Comparison of ENCODE assay signal across 16 cellular contexts in the genomic region with DNA sequence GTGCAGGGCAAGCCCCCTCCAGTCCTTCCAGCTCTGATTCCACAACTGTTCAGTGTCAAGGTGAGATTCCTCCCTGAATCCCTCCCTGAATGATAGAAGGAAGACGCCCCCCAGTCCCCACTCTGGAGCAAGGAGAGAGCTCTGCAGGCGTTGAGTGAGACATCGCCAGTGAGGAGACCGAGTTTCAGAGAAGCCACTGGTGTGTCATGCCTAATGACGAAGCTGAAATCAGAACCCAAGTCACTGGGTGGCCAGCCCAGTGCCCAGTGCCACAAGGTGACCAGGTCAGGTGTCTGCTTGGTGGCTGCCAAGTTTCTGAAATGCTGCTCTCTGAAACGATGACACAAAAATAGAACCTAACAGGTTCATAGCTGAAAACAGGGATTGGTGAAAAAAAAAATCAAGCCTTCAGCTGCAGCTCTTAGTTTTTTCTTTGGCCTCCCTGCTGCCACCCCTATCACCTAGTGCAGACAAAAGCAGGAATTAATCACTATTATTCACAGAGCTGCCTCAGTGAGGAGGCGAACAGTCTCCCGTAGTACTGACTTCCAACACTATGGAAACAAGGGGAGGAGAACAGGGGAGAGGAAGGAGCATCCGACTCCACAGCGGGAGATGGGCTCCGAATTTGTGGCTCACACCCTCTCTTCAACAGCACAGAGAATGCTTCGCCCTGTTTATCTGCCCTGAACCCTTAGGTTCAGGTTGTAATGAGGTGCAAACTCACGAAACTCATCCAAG.
"Had no signal": no experiment of that assay in that cellular context is flagged by ENCODE, and none has a peak within 500 bp of the region (broad histone marks: within the 10 kb centered on the region; RNA-seq: fewer than 3 reads in every experiment).

No MANE protein-coding gene starts in this region.

- H3K27me3 ChIP-seq: cardiac muscle cell, spleen had no signal

- H3K27ac ChIP-seq: cardiac muscle cell, lower lobe of right lung, spleen, VCaP had no signal

- H3K36me3 ChIP-seq: cardiac muscle cell, lower lobe of right lung, spleen had no signal

- H3K27me3 Mint-ChIP-seq: activated CD4-positive, alpha-beta T cell treated with anti-CD3 and anti-CD28 coated beads for 36 hours; activated CD8-positive, alpha-beta T cell treated with anti-CD3 and anti-CD28 coated beads for 36 hours; type B pancreatic cell had no signal

- H3K36me3 Mint-ChIP-seq: natural killer cell, type B pancreatic cell had no signal

- H3K9me3 Mint-ChIP-seq: activated CD8-positive, alpha-beta T cell treated with anti-CD3 and anti-CD28 coated beads for 36 hours; natural killer cell; stimulated activated memory B cell treated with anti-CD40 and anti-IgM and Interleukin-4, amounts not matched to agents 10 μg/mL and 1 μg/mL and 100 μg/mL, for 72 hours; type B pancreatic cell had no signal

- H3K4me3 ChIP-seq: cardiac muscle cell, lower lobe of right lung, spleen had no signal

- H3K4me3 Mint-ChIP-seq: activated CD4-positive, alpha-beta T cell treated with anti-CD3 and anti-CD28 coated beads for 36 hours; activated CD8-positive, alpha-beta T cell treated with anti-CD3 and anti-CD28 coated beads for 36 hours; activated T-cell treated with anti-CD3 and anti-CD28 coated beads, Interleukin-2, amount 50 U/mL, for 72 hours; natural killer cell; stimulated activated memory B cell treated with anti-CD40 and anti-IgM and Interleukin-4, amounts not matched to agents 10 μg/mL and 1 μg/mL and 100 μg/mL, for 72 hours; type B pancreatic cell had no signal

- H3K4me1 Mint-ChIP-seq: activated CD4-positive, alpha-beta T cell treated with anti-CD3 and anti-CD28 coated beads for 36 hours; natural killer cell; stimulated activated memory B cell treated with anti-CD40 and anti-IgM and Interleukin-4, amounts not matched to agents 10 μg/mL and 1 μg/mL and 100 μg/mL, for 72 hours had no signal

- H3K27ac Mint-ChIP-seq: activated CD4-positive, alpha-beta T cell treated with anti-CD3 and anti-CD28 coated beads for 36 hours; activated CD8-positive, alpha-beta T cell treated with anti-CD3 and anti-CD28 coated beads for 36 hours; activated T-cell treated with anti-CD3 and anti-CD28 coated beads, Interleukin-2, amount 50 U/mL, for 72 hours; natural killer cell; stimulated activated memory B cell treated with anti-CD40 and anti-IgM and Interleukin-4, amounts not matched to agents 10 μg/mL and 1 μg/mL and 100 μg/mL, for 72 hours had no signal

- H3K4me1 ChIP-seq: lower lobe of right lung, spleen had no signal

- ATAC-seq: activated CD4-positive, alpha-beta T cell treated with anti-CD3 and anti-CD28 coated beads for 36 hours; activated CD8-positive, alpha-beta T cell treated with anti-CD3 and anti-CD28 coated beads for 36 hours; activated T-cell treated with anti-CD3 and anti-CD28 coated beads, Interleukin-2, amount 50 U/mL, for 72 hours; natural killer cell; right cardiac atrium; stimulated activated memory B cell treated with anti-CD40 and anti-IgM and Interleukin-4, amounts not matched to agents 10 μg/mL and 1 μg/mL and 100 μg/mL, for 72 hours had no signal

- H3K9me3 ChIP-seq: lower lobe of right lung had no signal

- DNase-seq: activated CD4-positive, alpha-beta T cell treated with anti-CD3 and anti-CD28 coated beads for 36 hours; activated CD8-positive, alpha-beta memory T cell treated with anti-CD3 and anti-CD28 coated beads, Interleukin-2, amount 50 U/mL, for 4 hours; activated CD8-positive, alpha-beta T cell treated with anti-CD3 and anti-CD28 coated beads for 36 hours; activated gamma-delta T cell treated with Interleukin-2 at 50 U/mL for 16 hours; activated T-cell treated with anti-CD3 and anti-CD28 coated beads, Interleukin-2, amount 50 U/mL, for 72 hours; cortex of kidney; lower lobe of right lung; natural killer cell; right cardiac atrium; spleen; stimulated activated CD4-positive, alpha-beta T cell treated with anti-CD3 and anti-CD28 coated beads, Interleukin-1b, Interleukin-23, amount 100 ng/mL, for 48 hours; T1000 had no signal
